Comparison of ENCODE assay signal across 12 cellular contexts in genomic region chr12:15880721-15881120, GRCh38. TPM values are rescaled to one million over a fixed set of nuclear protein-coding genes. Genes with fewer than 3 reads are reported as not detected.
DNase-seq lines count a peak whose midpoint lies in the region; ATAC-seq and TF ChIP-seq lines count a peak whose summit lies in the region.
"Had no signal": no experiment of that assay in that cellular context is flagged by ENCODE, and none has a peak within 500 bp of the region (broad histone marks: within the 10 kb centered on the region; RNA-seq: fewer than 3 reads in every experiment).

No MANE protein-coding gene starts in this region.

- peaks cover 3% of the 10 kb centered on the region for H3K27me3 Mint-ChIP-seq in activated CD8-positive, alpha-beta memory T cell treated with anti-CD3 and anti-CD28 coated beads, Interleukin-2, amount 10 ng/mL, durations not matched to agents 7 days and 5 days
- H3K27me3 Mint-ChIP-seq in activated naive CD8-positive, alpha-beta T cell treated with anti-CD3 and anti-CD28 coated beads for 36 hours, result peaks cover 3% of the 10 kb centered on the region
- no peaks in the 10 kb centered on the region for H3K27me3 Mint-ChIP-seq in osteocyte (ENCODE audit: unreplicated experiment)

- H3K4me2 ChIP-seq in Karpas-422 (ENCODE audit: low read depth, low read length, poor library complexity, severe bottlenecking), result no peak overlapping the region

- DNase-seq in activated CD8-positive, alpha-beta memory T cell treated with anti-CD3 and anti-CD28 coated beads, Interleukin-2, amount 10 ng/mL, durations not matched to agents 7 days and 5 days, result no peak
- no peak for DNase-seq in activated CD8-positive, alpha-beta memory T cell treated with anti-CD3 and anti-CD28 coated beads, Interleukin-2, amount 50 U/mL, for 48 hours
- DNase-seq in NCI-H2029 treated with DMSO at 0.1 percent for 48 hours (lab: John Stamatoyannopoulos, UW) (peak; percentile 20), osteocyte (ENCODE audit: extremely low spot score, unreplicated experiment) (no peak), Karpas-422 (no peak), upper lobe of left lung (no peak)
- no peak for DNase-seq in activated naive CD8-positive, alpha-beta T cell treated with anti-CD3 and anti-CD28 coated beads for 36 hours
- DNase-seq: cerebellar nuclear complex, foreskin keratinocyte, tibial artery had no signal

- peaks cover 27% of the 10 kb centered on the region for H4K20me1 ChIP-seq in Karpas-422 (ENCODE audit: insufficient read depth, low read depth, low read length)

- WGBS in upper lobe of left lung, 2 donors, result 96 to 99% methylated on average over 3 of the region's 3 CpGs

- TF ChIP-seq EP300 in upper lobe of left lung (IDR thresholded peaks at IDR 0.05), result no peak

- no peak for TF ChIP-seq CTCF in osteocyte (IDR thresholded peaks at IDR 0.05)
- TF ChIP-seq CTCF in upper lobe of left lung (IDR thresholded peaks at IDR 0.05), result no peak

- H3K27ac Mint-ChIP-seq in activated CD8-positive, alpha-beta memory T cell treated with anti-CD3 and anti-CD28 coated beads, Interleukin-2, amount 10 ng/mL, durations not matched to agents 7 days and 5 days, result peak overlapping the region; percentile 16
- H3K27ac Mint-ChIP-seq in activated naive CD8-positive, alpha-beta T cell treated with anti-CD3 and anti-CD28 coated beads for 36 hours, result no peak overlapping the region
- peak overlapping the region; percentile 8 for H3K27ac Mint-ChIP-seq in osteocyte (ENCODE audit: unreplicated experiment)

- H3K4me1 ChIP-seq in Karpas-422 (ENCODE audit: low read length), result peaks cover 22% of the 10 kb centered on the region
- H3K4me1 ChIP-seq in upper lobe of left lung, result peaks cover 12 to 24% (median 18%) of the 10 kb centered on the region in 4 donors

- H3K27ac ChIP-seq in Karpas-422 (ENCODE audit: low read length) (no peak overlapping the region), upper lobe of left lung (no peak overlapping the region)
- H3K27ac ChIP-seq: BLaER1 had no signal

- H3K36me3 ChIP-seq in Karpas-422 (ENCODE audit: insufficient read depth, low read length), result peaks cover 8% of the 10 kb centered on the region; the same call in 1 of the 2 replicates
- H3K36me3 ChIP-seq in upper lobe of left lung, result no peaks in the 10 kb centered on the region
- H3K36me3 ChIP-seq: tibial artery had no signal

- no peak for TF ChIP-seq POLR2A in upper lobe of left lung (IDR thresholded peaks at IDR 0.05)

- H3K9ac ChIP-seq in Karpas-422 (ENCODE audit: low read length), result no peak overlapping the region
- H3K9ac ChIP-seq: BLaER1 had no signal

- no peak overlapping the region for H2AFZ ChIP-seq in Karpas-422 (ENCODE audit: low read length)

- H3K27me3 ChIP-seq in Karpas-422 (ENCODE audit: low read length) (no peaks in the 10 kb centered on the region), upper lobe of left lung (no peaks in the 10 kb centered on the region)
- H3K27me3 ChIP-seq: BLaER1, foreskin keratinocyte, tibial artery had no signal

- no peaks in the 10 kb centered on the region for H3K9me3 Mint-ChIP-seq in activated CD8-positive, alpha-beta memory T cell treated with anti-CD3 and anti-CD28 coated beads, Interleukin-2, amount 10 ng/mL, durations not matched to agents 7 days and 5 days (ENCODE audit: low read depth)
- H3K9me3 Mint-ChIP-seq in activated naive CD8-positive, alpha-beta T cell treated with anti-CD3 and anti-CD28 coated beads for 36 hours, result no peaks in the 10 kb centered on the region
- no peaks in the 10 kb centered on the region for H3K9me3 Mint-ChIP-seq in osteocyte (ENCODE audit: unreplicated experiment)

- peaks cover 33% of the 10 kb centered on the region for H3K4me1 Mint-ChIP-seq in activated CD8-positive, alpha-beta memory T cell treated with anti-CD3 and anti-CD28 coated beads, Interleukin-2, amount 10 ng/mL, durations not matched to agents 7 days and 5 days
- H3K4me1 Mint-ChIP-seq in activated naive CD8-positive, alpha-beta T cell treated with anti-CD3 and anti-CD28 coated beads for 36 hours, result peaks cover 28% of the 10 kb centered on the region
- peaks cover 36% of the 10 kb centered on the region for H3K4me1 Mint-ChIP-seq in osteocyte (ENCODE audit: unreplicated experiment)

- H3K4me3 Mint-ChIP-seq in activated CD8-positive, alpha-beta memory T cell treated with anti-CD3 and anti-CD28 coated beads, Interleukin-2, amount 10 ng/mL, durations not matched to agents 7 days and 5 days, result peak overlapping the region; percentile 40
- H3K4me3 Mint-ChIP-seq in activated naive CD8-positive, alpha-beta T cell treated with anti-CD3 and anti-CD28 coated beads for 36 hours, result peak overlapping the region; percentile 18
- no peak overlapping the region for H3K4me3 Mint-ChIP-seq in osteocyte (ENCODE audit: unreplicated experiment)

- H3K36me3 Mint-ChIP-seq in activated CD8-positive, alpha-beta memory T cell treated with anti-CD3 and anti-CD28 coated beads, Interleukin-2, amount 10 ng/mL, durations not matched to agents 7 days and 5 days, result peaks cover 13% of the 10 kb centered on the region
- H3K36me3 Mint-ChIP-seq in activated naive CD8-positive, alpha-beta T cell treated with anti-CD3 and anti-CD28 coated beads for 36 hours, result peaks cover 26% of the 10 kb centered on the region
- H3K36me3 Mint-ChIP-seq in osteocyte (ENCODE audit: unreplicated experiment), result no peaks in the 10 kb centered on the region

- H3K9me3 ChIP-seq in Karpas-422 (ENCODE audit: low read length) (no peaks in the 10 kb centered on the region), upper lobe of left lung (no peaks in the 10 kb centered on the region)
- H3K9me3 ChIP-seq: BLaER1, tibial artery had no signal

- peaks cover 36% of the 10 kb centered on the region for H3K79me2 ChIP-seq in Karpas-422 (ENCODE audit: low read length)

- ATAC-seq in activated CD8-positive, alpha-beta memory T cell treated with anti-CD3 and anti-CD28 coated beads, Interleukin-2, amount 10 ng/mL, durations not matched to agents 7 days and 5 days, result no peak
- ATAC-seq in upper lobe of left lung (ENCODE audit: low FRiP score in 2 of 2), result no peak
- no peak for ATAC-seq in HG02678 (IDR thresholded peaks at IDR 0.05; ENCODE audit: unreplicated experiment)
- ATAC-seq: foreskin keratinocyte had no signal

- CTCF ChIA-PET in activated CD8-positive, alpha-beta memory T cell treated with anti-CD3 and anti-CD28 coated beads, Interleukin-2, amount 10 ng/mL, durations not matched to agents 7 days and 5 days (lab: Charles Lee), result no interaction called here

- H3K4me3 ChIP-seq in Karpas-422 (ENCODE audit: low read length) (no peak overlapping the region), upper lobe of left lung (no peak overlapping the region)

- H3K9me2 ChIP-seq in Karpas-422 (replicated peaks; ENCODE audit: insufficient read depth, low read length), result no peaks in the 10 kb centered on the region

RNA-seq across cellular contexts. Expression of gene STRAP, which starts 1.5 kb away (rescaled TPM):
- total RNA-seq in activated CD8-positive, alpha-beta memory T cell treated with anti-CD3 and anti-CD28 coated beads, Interleukin-2, amount 10 ng/mL, durations not matched to agents 7 days and 5 days, result 10 to 100 TPM; 70.2 to 96.3 TPM
- total RNA-seq in activated naive CD8-positive, alpha-beta T cell treated with anti-CD3 and anti-CD28 coated beads for 36 hours, result 100 to 1,000 TPM; 184 to 192 TPM
- 132 and 136 TPM in 2 replicates for total RNA-seq in osteocyte
- 47.5 and 89.3 TPM in 2 replicates for total RNA-seq in Karpas-422 (2014; rRNA removed; shearing (Covaris generic); ENCODE audit: low replicate concordance)
- total RNA-seq in upper lobe of left lung, result 10 to 100 TPM; 16.8 to 68.4 (median 53.9) TPM

RNA-seq across cellular contexts. Expression of gene DERA, which starts 30.4 kb away (rescaled TPM):
- 10 to 100 TPM; 22.3 to 24.1 TPM for total RNA-seq in activated CD8-positive, alpha-beta memory T cell treated with anti-CD3 and anti-CD28 coated beads, Interleukin-2, amount 10 ng/mL, durations not matched to agents 7 days and 5 days
- total RNA-seq in activated naive CD8-positive, alpha-beta T cell treated with anti-CD3 and anti-CD28 coated beads for 36 hours, result 10 to 100 TPM; 28.3 to 34.0 TPM
- 28.4 and 29.8 TPM in 2 replicates for total RNA-seq in osteocyte
- 9.7 and 11.1 TPM in 2 replicates for total RNA-seq in Karpas-422 (2014; rRNA removed; shearing (Covaris generic); ENCODE audit: low replicate concordance)
- 10 to 100 TPM; 13.6 to 63.8 (median 39.2) TPM for total RNA-seq in upper lobe of left lung
